ENCODE assay signal across 22 cellular contexts in the genomic region with DNA sequence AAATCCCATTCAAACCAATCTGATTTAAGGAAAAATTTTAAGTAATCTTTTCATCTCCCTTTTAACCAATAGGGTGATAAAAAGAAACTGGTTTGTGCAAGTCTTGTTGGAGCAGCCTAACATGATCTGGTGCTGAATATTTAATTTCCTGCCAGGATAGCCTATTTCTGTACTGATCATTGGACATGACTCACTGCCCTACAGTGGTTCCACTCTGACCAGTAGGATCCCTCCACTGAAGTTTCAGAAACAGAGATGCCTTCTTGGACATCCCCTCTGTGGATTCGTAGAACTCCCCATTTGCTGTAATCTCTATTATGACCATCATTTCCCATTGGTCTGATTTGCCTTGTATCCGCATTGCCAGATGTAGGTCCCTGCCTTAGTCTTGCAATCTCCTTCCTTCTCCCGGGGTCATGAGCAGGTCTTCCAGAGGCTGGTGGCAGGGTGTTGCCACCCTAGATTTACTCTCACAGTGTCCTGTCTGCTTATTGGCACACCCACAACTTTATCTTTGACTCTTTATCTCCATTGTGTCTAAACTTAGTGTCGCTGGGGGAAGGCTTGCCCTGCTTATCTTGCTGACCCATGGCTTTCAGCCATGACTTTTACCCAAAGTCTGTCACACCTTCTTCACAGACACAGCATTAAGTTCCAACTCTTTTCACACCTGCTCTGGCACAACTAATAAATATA.
"Had no signal": no experiment of that assay in that cellular context is flagged by ENCODE, and none has a peak within 500 bp of the region (broad histone marks: within the 10 kb centered on the region; RNA-seq: fewer than 3 reads in every experiment).

No MANE protein-coding gene starts in this region.

- H3K4me3 ChIP-seq: dorsolateral prefrontal cortex, skin epidermis, tibial nerve, vagina had no signal

- H3K4me1 ChIP-seq: tibial nerve, vagina had no signal

- H3K27ac ChIP-seq: dorsolateral prefrontal cortex, skin epidermis, tibial nerve, vagina had no signal

- H3K36me3 ChIP-seq: tibial nerve, vagina had no signal

- H3K27me3 ChIP-seq: tibial nerve, vagina had no signal

- DNase-seq: activated CD4-positive, alpha-beta T cell treated with anti-CD3 and anti-CD28 coated beads for 1 hour; activated CD4-positive, alpha-beta T cell treated with anti-CD3 and anti-CD28 coated beads, Interleukin-2, amount 50 U/mL, for 4 hours; activated CD8-positive, alpha-beta memory T cell treated with anti-CD3 and anti-CD28 coated beads, Interleukin-2, amount 10 ng/mL, durations not matched to agents 7 days and 5 days; activated naive CD4-positive, alpha-beta T cell treated with anti-CD3 and anti-CD28 coated beads for 36 hours; activated naive CD8-positive, alpha-beta T cell treated with anti-CD3 and anti-CD28 coated beads, Interleukin-2, amount 50 U/mL, for 24 hours; activated T-cell treated with anti-CD3 and anti-CD28 coated beads, Interleukin-2, amount 50 U/mL, for 1 hour; aorta; dorsolateral prefrontal cortex; endodermal cell; head of caudate nucleus; posterior cingulate gyrus; retina; stimulated activated CD4-positive, alpha-beta T cell treated with anti-CD3 and anti-CD28 coated beads, Interleukin-4, amount 100 ng/mL, for 4 hours; stimulated activated CD8-positive, alpha-beta memory T cell treated with anti-CD3 and anti-CD28 coated beads, Interleukin-4, amount 100 ng/mL, for 48 hours; stimulated activated naive CD4-positive, alpha-beta T cell treated with Interleukin-2 at 50 U/mL for 16 hours; substantia nigra; SW 1271 had no signal

- H3K9me3 ChIP-seq: tibial nerve, vagina had no signal

- ATAC-seq: activated CD8-positive, alpha-beta memory T cell treated with anti-CD3 and anti-CD28 coated beads, Interleukin-2, amount 10 ng/mL, durations not matched to agents 7 days and 5 days; activated naive CD8-positive, alpha-beta T cell treated with anti-CD3 and anti-CD28 coated beads, Interleukin-2, amount 50 U/mL, for 24 hours; left lobe of liver; natural killer cell treated with Interleukin-12 subunit alpha and Interleukin-12 subunit beta and Interleukin-15 and Interleukin-18, amount 100 ng/mL, for 72 hours had no signal
